In genomic region chr21:42666918-42667317, GRCh38 we compare ENCODE assay signal across 23 cellular contexts. TPM values are rescaled to one million over a fixed set of nuclear protein-coding genes. Genes with fewer than 3 reads are reported as not detected.
A peak's percentile ranks its signal among the peaks of the same experiment; 100 is the strongest.
DNase-seq lines count a peak whose midpoint lies in the region; ATAC-seq and TF ChIP-seq lines count a peak whose summit lies in the region.
"Had no signal": no experiment of that assay in that cellular context is flagged by ENCODE, and none has a peak within 500 bp of the region (broad histone marks: within the 10 kb centered on the region; RNA-seq: fewer than 3 reads in every experiment).

No MANE protein-coding gene starts in this region.

- no peak overlapping the region for H3K4me3 ChIP-seq in left ventricle myocardium inferior
- H3K4me3 ChIP-seq: body of pancreas, GM12878, heart right ventricle, mucosa of descending colon had no signal

- TF ChIP-seq CTCF in left ventricle myocardium inferior (IDR thresholded peaks at IDR 0.05; ENCODE audit: borderline replicate concordance) (no peak), glutamatergic neuron (IDR thresholded peaks at IDR 0.05; ENCODE audit: partially characterized antibody, unreplicated experiment) (no peak)

- H3K36me3 ChIP-seq in left ventricle myocardium inferior: no peaks in the 10 kb centered on the region
- H3K36me3 ChIP-seq: BE2C, heart right ventricle had no signal

- no peak for ATAC-seq in HG03108 (IDR thresholded peaks at IDR 0.05; ENCODE audit: unreplicated experiment)
- ATAC-seq: body of pancreas, GM12878, left ventricle myocardium superior, right cardiac atrium, SK-N-SH treated with all-trans-retinoic acid at 6 μM for 48 hours had no signal

- no peak overlapping the region for H3K27ac Mint-ChIP-seq in glutamatergic neuron (ENCODE audit: unreplicated experiment)
- H3K27ac Mint-ChIP-seq: activated naive CD4-positive, alpha-beta T cell treated with anti-CD3 and anti-CD28 coated beads, Interleukin-2, amount 50 U/mL, for 72 hours; WTC11 had no signal

- H3K27me3 ChIP-seq in left ventricle myocardium inferior (ENCODE audit: low read depth): no peaks in the 10 kb centered on the region
- H3K27me3 ChIP-seq: BE2C, body of pancreas had no signal

- H3K27ac ChIP-seq in left ventricle myocardium inferior (replicated peaks): peak overlapping the region; percentile 47
- H3K27ac ChIP-seq: body of pancreas had no signal

- H3K4me3 Mint-ChIP-seq in glutamatergic neuron (ENCODE audit: unreplicated experiment): no peak overlapping the region
- H3K4me3 Mint-ChIP-seq: WTC11 had no signal

- H3K4me1 Mint-ChIP-seq in glutamatergic neuron (ENCODE audit: low read depth, unreplicated experiment): peaks cover 27% of the 10 kb centered on the region

- H3K4me1 ChIP-seq in left ventricle myocardium inferior: peaks cover 39% of the 10 kb centered on the region

- H3K27me3 Mint-ChIP-seq in glutamatergic neuron (ENCODE audit: unreplicated experiment): peaks cover 3% of the 10 kb centered on the region

- intact Hi-C loops in left ventricle myocardium inferior (cut with micrococcal nuclease) (no loop called here), cardiac septum (cut with DNase I) (no loop called here)

- H3K9me3 Mint-ChIP-seq in glutamatergic neuron (ENCODE audit: unreplicated experiment): peaks cover 15% of the 10 kb centered on the region
- H3K9me3 Mint-ChIP-seq: activated naive CD4-positive, alpha-beta T cell treated with anti-CD3 and anti-CD28 coated beads, Interleukin-2, amount 50 U/mL, for 72 hours; WTC11 had no signal

- H3K9me3 ChIP-seq in left ventricle myocardium inferior (replicated peaks): no peaks in the 10 kb centered on the region
- H3K9me3 ChIP-seq: BE2C, body of pancreas, heart right ventricle, mucosa of descending colon had no signal

- H3K36me3 Mint-ChIP-seq in glutamatergic neuron (ENCODE audit: unreplicated experiment): no peaks in the 10 kb centered on the region
- H3K36me3 Mint-ChIP-seq: activated naive CD4-positive, alpha-beta T cell treated with anti-CD3 and anti-CD28 coated beads, Interleukin-2, amount 50 U/mL, for 72 hours had no signal

- DNase-seq in left ventricle myocardium inferior: no peak
- no peak for DNase-seq in cardiac septum (ENCODE audit: low spot score)
- DNase-seq in hippocampal formation (lab: John Stamatoyannopoulos, UW): peak; percentile 67 to 74
- DNase-seq in pons (ENCODE audit: low spot score): peak; percentile 94
- no peak for DNase-seq in stimulated activated CD4-positive, alpha-beta T cell treated with anti-CD3 and anti-CD28 coated beads, Interleukin-2, amount 100 ng/mL, for 48 hours
- DNase-seq in stimulated activated CD4-positive, alpha-beta T cell treated with anti-CD3 and anti-CD28 coated beads, Interleukin-4, amount 100 ng/mL, for 24 hours: no peak
- DNase-seq in glutamatergic neuron: no peak
- DNase-seq: BE2C, body of pancreas, Caco-2, cortex of kidney, DMS79 treated with DMSO at 0.1 percent for 48 hours, HCEC 1CT, heart right ventricle, KG1, left ventricle myocardium superior had no signal

RNA-seq across cellular contexts. Expression of gene PDE9A, which starts 13.5 kb away (rescaled TPM):
- 3.2 TPM for total RNA-seq in left ventricle myocardium inferior
- 1.1 TPM for total RNA-seq in cardiac septum
- total RNA-seq in glutamatergic neuron (ENCODE audit: unreplicated experiment): 58.7 TPM

Comparison
In these comparisons a context has a peak if more than half of its experiments do, and no peak if none do; other contexts are left out.
1. DNase-seq: peak in hippocampal formation (2 of 2) and pons (single experiment); none in left ventricle myocardium inferior (single experiment), cardiac septum (single experiment), stimulated activated CD4-positive, alpha-beta T cell treated with anti-CD3 and anti-CD28 coated beads, Interleukin-2, amount 100 ng/mL, for 48 hours (0 of 2), stimulated activated CD4-positive, alpha-beta T cell treated with anti-CD3 and anti-CD28 coated beads, Interleukin-4, amount 100 ng/mL, for 24 hours (single experiment) and glutamatergic neuron (single experiment).
2. RNA of gene PDE9A, which starts 13.5 kb away (total RNA-seq): 58.7 TPM in glutamatergic neuron (single experiment); 3.2 TPM in left ventricle myocardium inferior (single experiment) and 1.1 TPM in cardiac septum (single experiment); every median in the first group is over 10 times any median in the second.